Comparison of ENCODE assay signal across 19 cellular contexts in genomic region chr5:108876451-108876850, GRCh38.
DNase-seq lines count a peak whose midpoint lies in the region; FAIRE-seq and TF ChIP-seq lines count a peak whose summit lies in the region.
"Had no signal": no experiment of that assay in that cellular context is flagged by ENCODE, and none has a peak within 500 bp of the region (broad histone marks: within the 10 kb centered on the region; RNA-seq: fewer than 3 reads in every experiment).

No MANE protein-coding gene starts in this region.

- H3K9me3 Mint-ChIP-seq in activated naive CD8-positive, alpha-beta T cell treated with anti-CD3 and anti-CD28 coated beads for 36 hours: peaks cover 2% of the 10 kb centered on the region
- no peaks in the 10 kb centered on the region for H3K9me3 Mint-ChIP-seq in endothelial cell (ENCODE audit: unreplicated experiment)
- H3K9me3 Mint-ChIP-seq: CD4-positive, alpha-beta T cell had no signal

- H3K36me3 ChIP-seq in SK-N-MC (ENCODE audit: insufficient read depth, low read length): no peaks in the 10 kb centered on the region

- FAIRE-seq in islet of Langerhans (lab: Jason Lieb, UNC): peak; percentile 53
- FAIRE-seq: G401.6, GM12892, H1, HepG2 had no signal

- TF ChIP-seq CTCF in AG10803 (conservative IDR thresholded peaks at IDR 0.05; ENCODE audit: low read length) (no peak), fibroblast of mammary gland (conservative IDR thresholded peaks at IDR 0.05; ENCODE audit: control insufficient read depth, insufficient read depth, low read depth, low read length) (no peak), endothelial cell (IDR thresholded peaks at IDR 0.05; ENCODE audit: unreplicated experiment) (no peak)

- no peaks in the 10 kb centered on the region for H3K27me3 Mint-ChIP-seq in activated naive CD8-positive, alpha-beta T cell treated with anti-CD3 and anti-CD28 coated beads for 36 hours
- H3K27me3 Mint-ChIP-seq in endothelial cell (ENCODE audit: unreplicated experiment): no peaks in the 10 kb centered on the region
- H3K27me3 Mint-ChIP-seq: CD4-positive, alpha-beta T cell; IgD-negative memory B cell had no signal

- DNase-seq in AG10803 (ENCODE audit: low read depth) (peak; percentile 61), SK-N-MC (ENCODE audit: low read depth, low spot score) (no peak), fibroblast of mammary gland (ENCODE audit: low read depth) (peak; percentile 5), pons (ENCODE audit: low spot score) (no peak), endothelial cell (ENCODE audit: low spot score) (no peak), GM19238 (ENCODE audit: insufficient read length, low spot score) (no peak)
- no peak for DNase-seq in activated naive CD8-positive, alpha-beta T cell treated with anti-CD3 and anti-CD28 coated beads for 36 hours
- DNase-seq: 8988T; AML-193; Caco-2; CD4-positive, alpha-beta T cell; H9 had no signal

- no peak overlapping the region for H3K4me3 ChIP-seq in AG10803 (ENCODE audit: low read length)
- no peak overlapping the region; the same call in 1 of the 2 replicates for H3K4me3 ChIP-seq in SK-N-MC
- no peak overlapping the region for H3K4me3 ChIP-seq in fibroblast of mammary gland (ENCODE audit: control insufficient read depth, low read depth, low read length)

- no peak overlapping the region for H3K4me3 Mint-ChIP-seq in activated naive CD8-positive, alpha-beta T cell treated with anti-CD3 and anti-CD28 coated beads for 36 hours
- no peak overlapping the region for H3K4me3 Mint-ChIP-seq in endothelial cell (ENCODE audit: unreplicated experiment)
- H3K4me3 Mint-ChIP-seq: CD4-positive, alpha-beta T cell; H9; IgD-negative memory B cell had no signal

- H3K27ac ChIP-seq in SK-N-MC: peak overlapping the region; percentile 68
- H3K27ac ChIP-seq: C4-2B had no signal

- H3K36me3 Mint-ChIP-seq in activated naive CD8-positive, alpha-beta T cell treated with anti-CD3 and anti-CD28 coated beads for 36 hours: no peaks in the 10 kb centered on the region
- peaks cover 6% of the 10 kb centered on the region for H3K36me3 Mint-ChIP-seq in endothelial cell (ENCODE audit: low read depth, unreplicated experiment)

- no peak overlapping the region for H3K9ac ChIP-seq in SK-N-MC (ENCODE audit: insufficient read length)

- H3K27ac Mint-ChIP-seq in activated naive CD8-positive, alpha-beta T cell treated with anti-CD3 and anti-CD28 coated beads for 36 hours: no peak overlapping the region
- H3K27ac Mint-ChIP-seq in endothelial cell (ENCODE audit: unreplicated experiment): no peak overlapping the region
- H3K27ac Mint-ChIP-seq: CD4-positive, alpha-beta T cell; IgD-negative memory B cell had no signal

- no peaks in the 10 kb centered on the region for H3K9me3 ChIP-seq in SK-N-MC (ENCODE audit: low read depth, low read length)
- H3K9me3 ChIP-seq: Caco-2 had no signal

- H3K4me1 Mint-ChIP-seq in activated naive CD8-positive, alpha-beta T cell treated with anti-CD3 and anti-CD28 coated beads for 36 hours: no peaks in the 10 kb centered on the region
- no peaks in the 10 kb centered on the region for H3K4me1 Mint-ChIP-seq in endothelial cell (ENCODE audit: unreplicated experiment)
- H3K4me1 Mint-ChIP-seq: IgD-negative memory B cell had no signal

Comparison
In these comparisons a context has a peak if more than half of its experiments do, and no peak if none do; other contexts are left out.
1. DNase-seq: peak in AG10803 (single experiment) and fibroblast of mammary gland (single experiment); none in SK-N-MC (single experiment), pons (single experiment), activated naive CD8-positive, alpha-beta T cell treated with anti-CD3 and anti-CD28 coated beads for 36 hours (single experiment), endothelial cell (single experiment) and GM19238 (single experiment).